Comparison of ENCODE assay signal across 30 cellular contexts in the genomic region with DNA sequence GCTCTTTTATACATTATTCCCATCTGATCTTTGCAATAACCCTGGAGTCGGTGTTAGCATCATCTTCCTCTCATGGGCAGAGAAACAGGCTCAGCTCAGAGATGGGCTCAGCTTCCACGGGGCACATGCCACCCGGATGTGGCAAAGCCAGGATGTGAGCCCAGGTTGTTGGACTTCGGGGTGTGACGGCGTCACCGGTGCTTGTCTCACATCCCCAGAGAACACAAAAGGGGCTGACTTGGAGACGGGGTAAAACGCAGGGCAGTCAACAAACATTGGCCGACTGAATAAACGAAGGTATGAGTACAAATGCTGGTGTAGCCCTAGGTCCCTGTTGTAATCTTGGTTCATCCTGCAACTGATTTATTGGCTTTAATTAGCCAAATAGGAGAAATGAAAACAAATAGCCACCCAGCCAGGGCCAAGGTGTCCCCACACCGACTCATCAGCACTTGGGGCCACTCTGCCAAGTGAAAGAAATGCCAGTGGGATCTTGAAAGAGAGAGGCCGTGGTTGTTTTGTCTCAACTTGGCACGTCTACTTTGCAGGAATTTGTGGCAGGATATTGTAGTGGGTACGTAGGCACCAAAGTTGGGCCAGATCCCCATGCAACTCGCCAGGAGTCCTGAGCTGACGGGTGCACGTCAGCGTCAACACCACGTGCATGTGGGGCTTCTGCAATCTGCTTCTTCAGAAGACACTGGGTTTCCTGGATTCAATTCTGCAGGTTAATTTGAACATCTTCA. TPM values are rescaled to one million over a fixed set of nuclear protein-coding genes. Genes with fewer than 3 reads are reported as not detected.
"Had no signal": no experiment of that assay in that cellular context is flagged by ENCODE, and none has a peak within 500 bp of the region (broad histone marks: within the 10 kb centered on the region; RNA-seq: fewer than 3 reads in every experiment).

No MANE protein-coding gene starts in this region.

- FAIRE-seq: RCC 7860, TTC549 had no signal

- H3K27me3 ChIP-seq: brain microvascular endothelial cell, cardiac muscle cell had no signal

- H3K4me3 Mint-ChIP-seq: activated B cell treated with CpG ODN at 0.5 μM for 24 hours; activated CD4-positive, alpha-beta memory T cell treated with anti-CD3 and anti-CD28 coated beads, Interleukin-2, amount 10 ng/mL, durations not matched to agents 7 days and 5 days; activated naive CD4-positive, alpha-beta T cell treated with anti-CD3 and anti-CD28 coated beads, Interleukin-2, amount 10 ng/mL, durations not matched to agents 7 days and 5 days; activated naive CD8-positive, alpha-beta T cell treated with anti-CD3 and anti-CD28 coated beads for 36 hours; activated T-cell treated with anti-CD3 and anti-CD28 coated beads, Interleukin-2, amount 50 U/mL, for 72 hours; T-cell had no signal

- ATAC-seq: activated T-cell treated with anti-CD3 and anti-CD28 coated beads, Interleukin-2, amount 50 U/mL, for 72 hours; T-cell had no signal

- H3K4me3 ChIP-seq: cardiac muscle cell had no signal

- H3K36me3 Mint-ChIP-seq: activated naive CD4-positive, alpha-beta T cell treated with anti-CD3 and anti-CD28 coated beads, Interleukin-2, amount 10 ng/mL, durations not matched to agents 7 days and 5 days; activated naive CD8-positive, alpha-beta T cell treated with anti-CD3 and anti-CD28 coated beads for 36 hours; T-cell had no signal

- H3K9me3 Mint-ChIP-seq: activated CD4-positive, alpha-beta memory T cell treated with anti-CD3 and anti-CD28 coated beads, Interleukin-2, amount 10 ng/mL, durations not matched to agents 7 days and 5 days; activated naive CD4-positive, alpha-beta T cell treated with anti-CD3 and anti-CD28 coated beads, Interleukin-2, amount 10 ng/mL, durations not matched to agents 7 days and 5 days; activated naive CD8-positive, alpha-beta T cell treated with anti-CD3 and anti-CD28 coated beads for 36 hours; activated T-cell treated with anti-CD3 and anti-CD28 coated beads, Interleukin-2, amount 50 U/mL, for 72 hours; activated T-helper 2 cell treated with anti-CD3 and anti-CD28 coated beads, Interferon-gamma antibody, Interleukin-2, Interleukin-4, amounts not matched to agents 10 μg/mL and 5 μg/mL and 100 μg/mL, durations not matched to agents 14 hours and 24 hours and 36 hours; T-cell had no signal

- DNase-seq: activated B cell treated with CpG ODN at 0.5 μM for 24 hours; activated CD4-positive, alpha-beta memory T cell treated with anti-CD3 and anti-CD28 coated beads, Interleukin-2, amount 10 ng/mL, durations not matched to agents 7 days and 5 days; activated CD4-positive, alpha-beta T cell treated with anti-CD3 and anti-CD28 coated beads for 1 hour; activated CD4-positive, alpha-beta T cell treated with anti-CD3 and anti-CD28 coated beads, Interleukin-2, amount 50 U/mL, for 1 hour; activated gamma-delta T cell treated with Interleukin-2 at 50 U/mL for 16 hours; activated naive CD4-positive, alpha-beta T cell treated with anti-CD3 and anti-CD28 coated beads, Interleukin-2, amount 10 ng/mL, durations not matched to agents 7 days and 5 days; activated naive CD8-positive, alpha-beta T cell treated with anti-CD3 and anti-CD28 coated beads for 36 hours; activated T-cell treated with anti-CD3 and anti-CD28 coated beads for 4 hours; activated T-cell treated with anti-CD3 and anti-CD28 coated beads, Interleukin-2, amount 50 U/mL, for 72 hours; brain microvascular endothelial cell; Karpas-422; MM.1S; NCI-H1105; NCI-H1436; NCI-H1694 treated with DMSO at 0.1 percent for 48 hours; NCI-H2029 treated with DMSO at 0.1 percent for 48 hours; NCI-H345; NCI-H510A; NCI-H526 treated with DMSO at 0.1 percent for 48 hours; NK-92 treated with Interleukin-12 subunit alpha and Interleukin-12 subunit beta, amount 100 ng/mL, for 24 hours; SHP77 treated with DMSO at 0.1 percent for 48 hours; T-cell; T-helper 2 cell; T1000 had no signal

- H3K4me1 Mint-ChIP-seq: activated B cell treated with CpG ODN at 0.5 μM for 24 hours; activated CD4-positive, alpha-beta memory T cell treated with anti-CD3 and anti-CD28 coated beads, Interleukin-2, amount 10 ng/mL, durations not matched to agents 7 days and 5 days; activated naive CD4-positive, alpha-beta T cell treated with anti-CD3 and anti-CD28 coated beads, Interleukin-2, amount 10 ng/mL, durations not matched to agents 7 days and 5 days; activated naive CD8-positive, alpha-beta T cell treated with anti-CD3 and anti-CD28 coated beads for 36 hours; T-cell had no signal

- H3K27me3 Mint-ChIP-seq: activated B cell treated with CpG ODN at 0.5 μM for 24 hours; activated naive CD8-positive, alpha-beta T cell treated with anti-CD3 and anti-CD28 coated beads for 36 hours; T-cell had no signal

- H3K27ac Mint-ChIP-seq: activated B cell treated with CpG ODN at 0.5 μM for 24 hours; activated CD4-positive, alpha-beta memory T cell treated with anti-CD3 and anti-CD28 coated beads, Interleukin-2, amount 10 ng/mL, durations not matched to agents 7 days and 5 days; activated naive CD4-positive, alpha-beta T cell treated with anti-CD3 and anti-CD28 coated beads, Interleukin-2, amount 10 ng/mL, durations not matched to agents 7 days and 5 days; activated naive CD8-positive, alpha-beta T cell treated with anti-CD3 and anti-CD28 coated beads for 36 hours; activated T-cell treated with anti-CD3 and anti-CD28 coated beads, Interleukin-2, amount 50 U/mL, for 72 hours; activated T-helper 2 cell treated with anti-CD3 and anti-CD28 coated beads, Interferon-gamma antibody, Interleukin-2, Interleukin-4, amounts not matched to agents 10 μg/mL and 5 μg/mL and 100 μg/mL, durations not matched to agents 14 hours and 24 hours and 36 hours; T-cell had no signal

- H3K36me3 ChIP-seq: brain microvascular endothelial cell, cardiac muscle cell had no signal

- H3K27ac ChIP-seq: brain microvascular endothelial cell, cardiac muscle cell had no signal

RNA-seq across cellular contexts. Expression of gene APCDD1L, which starts 42.8 kb away (rescaled TPM):
- total RNA-seq: activated B cell treated with CpG ODN at 0.5 μM for 24 hours; activated CD4-positive, alpha-beta memory T cell treated with anti-CD3 and anti-CD28 coated beads, Interleukin-2, amount 10 ng/mL, durations not matched to agents 7 days and 5 days; activated CD8-positive, alpha-beta memory T cell treated with anti-CD3 and anti-CD28 coated beads for 36 hours; activated naive CD8-positive, alpha-beta T cell treated with anti-CD3 and anti-CD28 coated beads for 36 hours; activated T-cell treated with anti-CD3 and anti-CD28 coated beads, Interleukin-2, amount 50 U/mL, for 72 hours; activated T-helper 2 cell treated with anti-CD3 and anti-CD28 coated beads, Interferon-gamma antibody, Interleukin-2, Interleukin-4, amounts not matched to agents 10 μg/mL and 5 μg/mL and 100 μg/mL, durations not matched to agents 14 hours and 24 hours and 36 hours; SK-MEL-5; T-cell had no signal
